9 cellular contexts compared by ENCODE assay signal in the genomic region with DNA sequence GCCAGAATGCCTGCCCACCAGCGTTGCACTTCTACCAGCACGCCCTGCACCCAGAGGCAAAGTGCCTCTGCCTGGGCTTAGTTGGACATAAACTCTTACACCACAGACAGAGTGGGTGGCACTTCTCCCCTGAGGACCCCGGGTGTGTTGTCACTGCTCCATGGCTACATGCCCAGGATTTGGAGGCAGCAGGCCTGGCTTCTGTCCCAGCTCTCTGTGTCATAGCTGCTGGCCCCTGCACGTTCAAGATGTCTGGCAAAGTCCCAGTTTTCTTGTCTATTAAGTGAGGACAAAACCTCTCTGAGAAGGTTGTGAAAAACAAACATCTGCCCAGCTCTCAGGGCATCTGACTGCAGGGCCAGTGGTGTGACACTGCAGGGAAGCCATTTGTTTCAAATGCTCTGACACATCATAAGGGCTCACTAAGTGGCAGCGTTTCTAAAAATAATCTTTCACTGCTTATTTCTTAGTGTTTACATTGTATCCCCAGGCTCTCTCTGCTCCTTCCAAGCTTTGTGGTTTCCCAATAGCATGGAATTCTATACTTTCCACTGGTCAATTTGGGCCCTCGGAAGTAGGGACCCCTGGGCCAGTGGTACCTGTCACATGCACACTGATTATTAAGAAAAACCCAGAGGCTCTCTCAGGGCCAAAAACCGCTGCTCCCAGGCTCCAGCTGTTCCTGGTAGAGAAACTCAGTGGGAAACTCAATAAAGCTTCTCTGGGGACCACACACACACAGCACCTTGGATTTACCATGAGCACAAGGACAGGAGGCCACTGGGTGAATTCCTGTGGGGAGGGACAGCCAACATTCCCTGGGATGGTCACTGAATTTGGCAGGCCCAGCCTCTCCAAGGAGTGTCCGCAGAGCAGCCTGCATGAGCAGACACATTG.
DNase-seq lines count a peak whose midpoint lies in the region; ATAC-seq, FAIRE-seq and TF ChIP-seq lines count a peak whose summit lies in the region.
"Had no signal": no experiment of that assay in that cellular context is flagged by ENCODE, and none has a peak within 500 bp of the region (broad histone marks: within the 10 kb centered on the region; RNA-seq: fewer than 3 reads in every experiment).

No MANE protein-coding gene starts in this region.

- WGBS in A549 (ENCODE audit: missing lambda C conversion rate) = 20% methylated on average over 7 of the region's 8 CpGs

- peak overlapping the region; percentile 54 to 67 for H3K27ac ChIP-seq in A549

- no peak for FAIRE-seq in A549 (lab: Jason Lieb, UNC)
- FAIRE-seq in GM12891 (lab: Jason Lieb, UNC) = no peak

- no peak for TF ChIP-seq CTCF in A549 (IDR thresholded peaks at IDR 0.05)

- TF ChIP-seq EP300 in A549 (IDR thresholded peaks at IDR 0.05) = peak; percentile 21 to 74; a peak in 3 of 5 replicates

- intact Hi-C loops in head of caudate nucleus (cut with DNase I) = no loop called here

- TF ChIP-seq POLR2A in A549 (IDR thresholded peaks at IDR 0.05; ENCODE audit: low read length) (no peak), GM12891 (IDR thresholded peaks at IDR 0.05; ENCODE audit: low read depth, low read length) (no peak)

- H3K4me3 ChIP-seq in A549 = no peak overlapping the region

- ATAC-seq in A549 (peak; percentile 70 to 81), SK-N-SH treated with all-trans-retinoic acid at 6 μM for 48 hours (peak; percentile 81), HG03565 (IDR thresholded peaks at IDR 0.05; ENCODE audit: unreplicated experiment) (no peak)

- H3K9me3 ChIP-seq in A549 = no peaks in the 10 kb centered on the region

- peak overlapping the region; percentile 67 for H3K4me2 ChIP-seq in A549

- peak; percentile 66 to 87 for DNase-seq in A549 (ENCODE audit: low read depth in 1 of 2, low spot score in 1 of 2)
- peak in 70 of 76 experiments; percentile 1 to 96 (median 68) for DNase-seq in HUDEP-2 (lab: John Stamatoyannopoulos, UW; ENCODE audit: unreplicated experiment in 76 of 76)
- DNase-seq in head of caudate nucleus = peak; percentile 46 to 96 (median 80)
- peak; percentile 36 for DNase-seq in pulmonary artery endothelial cell (ENCODE audit: low read depth, low spot score)
- DNase-seq in GM12891 (ENCODE audit: insufficient read length, low spot score) = no peak
- DNase-seq in activated T-cell treated with anti-CD3 and anti-CD28 coated beads, Interleukin-2, amount 50 U/mL, for 1 hour = no peak
- DNase-seq: activated B cell treated with CpG ODN at 0.5 μM for 24 hours had no signal

- POLR2A ChIA-PET in A549 (lab: Yijun Ruan, JAX) = no interaction called here

- CTCF ChIA-PET in A549 (lab: Yijun Ruan, JAX) = interaction anchor here (0.6 to 9.0 kb wide), 6 partner anchors 12 to 387 kb away, joined by 3 to 131 read pairs (median 32); no protein-coding TSS in a partner anchor

- no peak for TF ChIP-seq RAD21 in A549 (conservative IDR thresholded peaks at IDR 0.05 in 1 of 2, IDR thresholded peaks at IDR 0.05 in 1 of 2)

- peaks cover 35% of the 10 kb centered on the region for H3K4me1 ChIP-seq in A549

TF ChIP-seq in A549, 52 proteins besides CTCF, POLR2A, EP300 and RAD21 (continues in another document):
- TF ChIP-seq, protein P1, sequence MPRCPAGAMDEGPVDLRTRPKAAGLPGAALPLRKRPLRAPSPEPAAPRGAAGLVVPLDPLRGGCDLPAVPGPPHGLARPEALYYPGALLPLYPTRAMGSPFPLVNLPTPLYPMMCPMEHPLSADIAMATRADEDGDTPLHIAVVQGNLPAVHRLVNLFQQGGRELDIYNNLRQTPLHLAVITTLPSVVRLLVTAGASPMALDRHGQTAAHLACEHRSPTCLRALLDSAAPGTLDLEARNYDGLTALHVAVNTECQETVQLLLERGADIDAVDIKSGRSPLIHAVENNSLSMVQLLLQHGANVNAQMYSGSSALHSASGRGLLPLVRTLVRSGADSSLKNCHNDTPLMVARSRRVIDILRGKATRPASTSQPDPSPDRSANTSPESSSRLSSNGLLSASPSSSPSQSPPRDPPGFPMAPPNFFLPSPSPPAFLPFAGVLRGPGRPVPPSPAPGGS (IDR thresholded peaks at IDR 0.05) = no peak
- no peak for TF ChIP-seq POLR2AphosphoS2 (conservative IDR thresholded peaks at IDR 0.05; ENCODE audit: low read length)
- TF ChIP-seq, protein P2, sequence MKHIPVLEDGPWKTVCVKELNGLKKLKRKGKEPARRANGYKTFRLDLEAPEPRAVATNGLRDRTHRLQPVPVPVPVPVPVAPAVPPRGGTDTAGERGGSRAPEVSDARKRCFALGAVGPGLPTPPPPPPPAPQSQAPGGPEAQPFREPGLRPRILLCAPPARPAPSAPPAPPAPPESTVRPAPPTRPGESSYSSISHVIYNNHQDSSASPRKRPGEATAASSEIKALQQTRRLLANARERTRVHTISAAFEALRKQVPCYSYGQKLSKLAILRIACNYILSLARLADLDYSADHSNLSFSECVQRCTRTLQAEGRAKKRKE (CRISPR knock-in tag; IDR thresholded peaks at IDR 0.05; ENCODE audit: low read depth) = no peak
- no peak for TF ChIP-seq TFCP2L1 (CRISPR knock-in tag; IDR thresholded peaks at IDR 0.05)
- no peak for TF ChIP-seq HEYL (CRISPR knock-in tag; IDR thresholded peaks at IDR 0.05)
- no peak for TF ChIP-seq NFE2L2 (conservative IDR thresholded peaks at IDR 0.05; ENCODE audit: low read length)
- TF ChIP-seq HOXA7 (CRISPR knock-in tag; IDR thresholded peaks at IDR 0.05) = no peak
- no peak for TF ChIP-seq MYC (IDR thresholded peaks at IDR 0.05; ENCODE audit: borderline replicate concordance, low read length)
- no peak for TF ChIP-seq ESRRA (IDR thresholded peaks at IDR 0.05; ENCODE audit: borderline replicate concordance, low read length)
- no peak for TF ChIP-seq CBX8 (IDR thresholded peaks at IDR 0.05)
- TF ChIP-seq CBX2 (IDR thresholded peaks at IDR 0.05; ENCODE audit: borderline replicate concordance, low read depth) = no peak

TF ChIP-seq in SK-N-SH treated with all-trans-retinoic acid at 6 μM for 48 hours, 23 proteins besides CTCF, POLR2A, EP300 and RAD21 (continues in another document):
- no peak for TF ChIP-seq CREB5 (CRISPR knock-in tag; IDR thresholded peaks at IDR 0.05; ENCODE audit: low read depth)
- TF ChIP-seq ESRRG (CRISPR knock-in tag; IDR thresholded peaks at IDR 0.05) = no peak
- TF ChIP-seq ARNTL (CRISPR knock-in tag; IDR thresholded peaks at IDR 0.05; ENCODE audit: borderline replicate concordance, low read depth) = no peak
- peak; percentile 24; the same call in 1 of the 2 replicates for TF ChIP-seq ZNF565 (CRISPR knock-in tag; conservative IDR thresholded peaks at IDR 0.05; ENCODE audit: low read depth)
- TF ChIP-seq SNAI2 (CRISPR knock-in tag; IDR thresholded peaks at IDR 0.05) = no peak
- no peak for TF ChIP-seq BACH2 (CRISPR knock-in tag; IDR thresholded peaks at IDR 0.05; ENCODE audit: borderline replicate concordance)
- TF ChIP-seq ZNF70 (CRISPR knock-in tag; IDR thresholded peaks at IDR 0.05) = no peak
- no peak for TF ChIP-seq TOX (CRISPR knock-in tag; IDR thresholded peaks at IDR 0.05; ENCODE audit: borderline replicate concordance)
- TF ChIP-seq ZFP3 (CRISPR knock-in tag; IDR thresholded peaks at IDR 0.05) = peak; percentile 92
- peak; percentile 92 for TF ChIP-seq TCF4 (CRISPR knock-in tag; IDR thresholded peaks at IDR 0.05; ENCODE audit: borderline replicate concordance)
- no peak for TF ChIP-seq OSR1 (CRISPR knock-in tag; IDR thresholded peaks at IDR 0.05)
- TF ChIP-seq ZNF8 (CRISPR knock-in tag; IDR thresholded peaks at IDR 0.05) = 0 out of 2 replicates have a peak, but pooled peaks have one; percentile 19
- TF ChIP-seq PPARA (CRISPR knock-in tag; IDR thresholded peaks at IDR 0.05; ENCODE audit: borderline replicate concordance) = no peak

TF ChIP-seq in GM12891, 5 proteins besides CTCF, POLR2A, EP300 and RAD21:
- TF ChIP-seq PAX5 (IDR thresholded peaks at IDR 0.05; ENCODE audit: insufficient read depth, low read length, severe bottlenecking) (no peak), POLR2AphosphoS5 (IDR thresholded peaks at IDR 0.05; ENCODE audit: low read depth, low read length) (no peak), POU2F2 (IDR thresholded peaks at IDR 0.05; ENCODE audit: low read depth, low read length) (no peak), SPI1 (IDR thresholded peaks at IDR 0.05; ENCODE audit: low read depth, low read length) (no peak), TAF1 (IDR thresholded peaks at IDR 0.05; ENCODE audit: low read depth, low read length) (no peak)

Comparison
In these comparisons a context has a peak if more than half of its experiments do, and no peak if none do; other contexts are left out.
1. DNase-seq: peak in A549 (2 of 2), HUDEP-2 (70 of 76), head of caudate nucleus (42 of 42) and pulmonary artery endothelial cell (single experiment); none in GM12891 (single experiment) and activated T-cell treated with anti-CD3 and anti-CD28 coated beads, Interleukin-2, amount 50 U/mL, for 1 hour (single experiment).